11 cellular contexts compared by ENCODE assay signal in genomic region chr2:218878941-218879761, GRCh38. TPM values are rescaled to one million over a fixed set of nuclear protein-coding genes. Genes with fewer than 3 reads are reported as not detected.
DNase-seq lines count a peak whose midpoint lies in the region; ATAC-seq and TF ChIP-seq lines count a peak whose summit lies in the region.
"Had no signal": no experiment of that assay in that cellular context is flagged by ENCODE, and none has a peak within 500 bp of the region (broad histone marks: within the 10 kb centered on the region; RNA-seq: fewer than 3 reads in every experiment).

No MANE protein-coding gene starts in this region.

- H3K9me3 ChIP-seq in SK-N-MC (ENCODE audit: low read depth, low read length), result no peaks in the 10 kb centered on the region
- H3K9me3 ChIP-seq: left lung had no signal

- H3K36me3 Mint-ChIP-seq in mesothelial cell of epicardium (peaks cover 5% of the 10 kb centered on the region), nephron progenitor cell (ENCODE audit: low read depth) (no peaks in the 10 kb centered on the region)

- no peaks in the 10 kb centered on the region for H3K36me3 ChIP-seq in H7 (replicated peaks; ENCODE audit: control insufficient read depth, insufficient read depth, low read length)
- H3K36me3 ChIP-seq in SK-N-MC (ENCODE audit: insufficient read depth, low read length), result no peaks in the 10 kb centered on the region
- H3K36me3 ChIP-seq: left lung had no signal

- no peak for ATAC-seq in GM18858 (IDR thresholded peaks at IDR 0.05; ENCODE audit: unreplicated experiment)
- no peak for ATAC-seq in GM21381 (IDR thresholded peaks at IDR 0.05; ENCODE audit: unreplicated experiment)

- peaks cover 53% of the 10 kb centered on the region for H3K27me3 Mint-ChIP-seq in mesothelial cell of epicardium (ENCODE audit: low read depth)
- H3K27me3 Mint-ChIP-seq in nephron progenitor cell (ENCODE audit: low read depth, poor library complexity), result peaks cover 94% of the 10 kb centered on the region

- H3K27me3 ChIP-seq in H7 (ENCODE audit: control insufficient read depth, insufficient read depth, low read length), result peaks cover 99% of the 10 kb centered on the region

- no peak overlapping the region for H3K9ac ChIP-seq in SK-N-MC (ENCODE audit: insufficient read length)

- H3K4me3 Mint-ChIP-seq in mesothelial cell of epicardium, result peak overlapping the region; percentile 74
- H3K4me3 Mint-ChIP-seq in nephron progenitor cell, result no peak overlapping the region

- H3K4me3 ChIP-seq in H7 (ENCODE audit: insufficient read depth, low read depth, low read length) (no peak overlapping the region), SK-N-MC (no peak overlapping the region)

- TF ChIP-seq CTCF in mesothelial cell of epicardium (IDR thresholded peaks at IDR 0.05; ENCODE audit: unreplicated experiment) (no peak), nephron progenitor cell (IDR thresholded peaks at IDR 0.05) (no peak)

- H3K4me1 Mint-ChIP-seq in mesothelial cell of epicardium (peaks cover 57% of the 10 kb centered on the region), nephron progenitor cell (peaks cover 18% of the 10 kb centered on the region)

- peak overlapping the region; percentile 90 for H3K27ac Mint-ChIP-seq in mesothelial cell of epicardium
- no peak overlapping the region for H3K27ac Mint-ChIP-seq in nephron progenitor cell
- H3K27ac Mint-ChIP-seq: progenitor cell of endocrine pancreas had no signal

- DNase-seq in COR-L47 (lab: John Stamatoyannopoulos, UW) (peak; percentile 19), H7 (peak; percentile 68), SK-N-MC (ENCODE audit: low read depth, low spot score) (no peak), mesothelial cell of epicardium (ENCODE audit: low spot score in 2 of 2, unreplicated experiment in 2 of 2) (no peak), GF-D8 (lab: John Stamatoyannopoulos, UW) (no peak), nephron progenitor cell (no peak)
- DNase-seq: NCI-H187 treated with DMSO at 0.1 percent for 48 hours had no signal

- no peaks in the 10 kb centered on the region for H3K9me3 Mint-ChIP-seq in mesothelial cell of epicardium
- no peaks in the 10 kb centered on the region for H3K9me3 Mint-ChIP-seq in nephron progenitor cell

- peak overlapping the region; percentile 54; the same call in 1 of the 2 replicates for H3K27ac ChIP-seq in SK-N-MC
- H3K27ac ChIP-seq: left lung had no signal

RNA-seq across cellular contexts. Expression of gene WNT10A, which starts 1.5 kb away (rescaled TPM):
- total RNA-seq in H7 (2014; rRNA removed; shearing (Covaris generic)), result 0.33 TPM in 1 of 2 replicates, not detected in the other
- 50.7 to 53.2 TPM (median 51.8 TPM) in 3 replicates for total RNA-seq in mesothelial cell of epicardium
- total RNA-seq: progenitor cell of endocrine pancreas had no signal

RNA-seq across cellular contexts. Expression of gene WNT6, which starts 19.5 kb away (rescaled TPM):
- not detected in 2 replicates for total RNA-seq in H7 (2014; rRNA removed; shearing (Covaris generic))
- total RNA-seq in mesothelial cell of epicardium, result 106 to 118 TPM (median 115 TPM) in 3 replicates
- total RNA-seq: left lung had no signal

RNA-seq across cellular contexts. Expression of gene PRKAG3, which starts 47.5 kb away (rescaled TPM):
- total RNA-seq in H7 (2014; rRNA removed; shearing (Covaris generic)), result not detected in 2 replicates
- total RNA-seq in mesothelial cell of epicardium, result 2.8 to 3.6 TPM (median 2.9 TPM) in 3 replicates
- total RNA-seq: left lung, progenitor cell of endocrine pancreas had no signal

Comparison
In these comparisons a context has a peak if more than half of its experiments do, and no peak if none do; other contexts are left out.
1. DNase-seq: peak in COR-L47 (single experiment) and H7 (single experiment); none in SK-N-MC (single experiment), mesothelial cell of epicardium (0 of 2), GF-D8 (single experiment) and nephron progenitor cell (single experiment).
2. RNA of gene WNT10A, which starts 1.5 kb away (total RNA-seq): 50.7 to 53.2 TPM in mesothelial cell of epicardium; 0.33 TPM in H7; every median in the first group is over 10 times any median in the second.
3. RNA of gene WNT6, which starts 19.5 kb away (total RNA-seq): 106 to 118 TPM in mesothelial cell of epicardium; not detected in H7; every median in the first group is over 100 times any median in the second.